Comparison of ENCODE assay signal across 14 cellular contexts in the genomic region with DNA sequence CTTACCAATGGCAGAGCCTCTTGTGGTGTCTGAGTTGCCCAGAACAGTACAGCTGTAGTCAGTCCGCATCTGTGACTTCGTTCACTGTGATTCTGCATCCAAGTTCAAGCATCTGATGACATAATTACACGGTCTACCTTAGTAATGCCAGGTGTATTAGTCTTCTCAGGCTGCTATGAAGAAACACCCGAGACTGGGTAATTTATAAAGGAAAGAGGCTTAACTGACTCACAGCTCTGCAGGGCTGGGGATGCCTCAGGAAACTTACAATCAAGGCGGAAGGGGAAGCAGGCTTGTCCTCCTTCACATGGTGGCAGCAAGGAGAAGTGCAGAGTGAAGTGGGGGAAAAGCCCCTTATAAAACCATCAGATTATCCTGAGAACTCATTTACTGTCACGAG.
"Had no signal": no experiment of that assay in that cellular context is flagged by ENCODE, and none has a peak within 500 bp of the region (broad histone marks: within the 10 kb centered on the region; RNA-seq: fewer than 3 reads in every experiment).

No MANE protein-coding gene starts in this region.

- H3K36me3 ChIP-seq: prostate gland, right lobe of liver had no signal

- H3K4me1 ChIP-seq: body of pancreas, prostate gland, right lobe of liver had no signal

- H3K27me3 ChIP-seq: body of pancreas, right lobe of liver had no signal

- H3K9me3 ChIP-seq: body of pancreas, prostate gland, right lobe of liver had no signal

- H3K27ac ChIP-seq: body of pancreas, prostate gland, right lobe of liver had no signal

- DNase-seq: activated B cell treated with CpG ODN at 0.5 μM for 24 hours; activated CD4-positive, alpha-beta T cell treated with anti-CD3 and anti-CD28 coated beads for 48 hours; activated CD8-positive, alpha-beta T cell treated with anti-CD3 and anti-CD28 coated beads for 36 hours; activated gamma-delta T cell treated with Interleukin-2 at 50 U/mL for 16 hours; amniotic stem cell; body of pancreas; effector memory CD8-positive, alpha-beta T cell; hippocampal formation; left ventricle myocardium superior; nephron progenitor cell; right lobe of liver; stimulated activated naive CD8-positive, alpha-beta T cell treated with anti-CD3 and anti-CD28 coated beads, Interleukin-15, amount 100 ng/mL, for 72 hours; T-helper 2 cell had no signal

- H3K4me3 ChIP-seq: body of pancreas, prostate gland, right lobe of liver had no signal
